29 cellular contexts compared by ENCODE assay signal in the genomic region with DNA sequence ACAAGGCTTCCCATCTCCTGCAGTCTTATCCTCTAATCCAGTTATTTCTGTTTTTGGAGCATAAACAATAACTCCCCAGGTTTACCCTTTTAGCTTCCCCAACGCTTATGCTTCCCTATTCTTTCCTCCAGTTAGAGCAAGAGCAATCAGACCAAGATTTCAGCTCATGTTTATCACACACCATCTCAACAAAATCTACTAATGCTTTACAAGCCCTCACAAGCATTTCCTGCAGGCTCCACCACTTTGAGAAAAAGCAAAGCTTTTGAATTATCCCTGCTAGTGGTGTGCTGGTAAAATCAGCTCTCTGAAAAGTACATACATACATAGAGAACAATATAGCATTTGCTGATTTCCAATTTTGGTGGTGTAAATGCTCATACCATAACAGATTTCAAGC.
"Had no signal": no experiment of that assay in that cellular context is flagged by ENCODE, and none has a peak within 500 bp of the region (broad histone marks: within the 10 kb centered on the region; RNA-seq: fewer than 3 reads in every experiment).

No MANE protein-coding gene starts in this region.

- H3K27me3 ChIP-seq: adrenal gland, MG63 had no signal

- H3K36me3 ChIP-seq: adrenal gland, MG63 had no signal

- H3K9me3 ChIP-seq: adrenal gland, MG63 had no signal

- ATAC-seq: activated naive CD4-positive, alpha-beta T cell treated with anti-CD3 and anti-CD28 coated beads, Interleukin-2, amount 50 U/mL, for 72 hours; activated T-cell treated with anti-CD3 and anti-CD28 coated beads, Interleukin-2, amount 50 U/mL, for 4 hours had no signal

- DNase-seq: activated B cell treated with CpG ODN at 0.5 μM for 24 hours; activated CD4-positive, alpha-beta memory T cell treated with anti-CD3 and anti-CD28 coated beads for 36 hours; activated CD4-positive, alpha-beta T cell treated with anti-CD3 and anti-CD28 coated beads for 4 hours; activated CD4-positive, alpha-beta T cell treated with anti-CD3 and anti-CD28 coated beads, Interleukin-2, amount 50 U/mL, for 1 hour; activated CD4-positive, CD25-positive, alpha-beta regulatory T cell treated with anti-CD3 and anti-CD28 coated beads, Interleukin-2, amount 50 U/mL, for 72 hours; activated CD8-positive, alpha-beta memory T cell treated with anti-CD3 and anti-CD28 coated beads, Interleukin-2, amount 50 U/mL, for 4 hours; activated gamma-delta T cell treated with Interleukin-2 at 50 U/mL for 16 hours; activated naive CD4-positive, alpha-beta T cell treated with anti-CD3 and anti-CD28 coated beads for 36 hours; activated T-cell treated with anti-CD3 and anti-CD28 coated beads for 4 hours; activated T-cell treated with anti-CD3 and anti-CD28 coated beads, Interleukin-2, amount 50 U/mL, for 4 hours; adrenal gland; anterior cingulate cortex; caudate nucleus; Karpas-422; KBM-7; MG63; NCI-H1048; NCI-H1105 treated with DMSO at 0.1 percent for 48 hours; NCI-H1436; NCI-H1694; NCI-H1930; NCI-H2081 treated with DMSO at 0.1 percent for 48 hours; NCI-H226; NCI-H446 treated with DMSO at 0.1 percent for 48 hours; NCI-H524; NCI-H69; Right ventricle myocardium superior had no signal

- H3K4me3 ChIP-seq: adrenal gland, MG63, SK-N-MC had no signal

- H3K27ac ChIP-seq: adrenal gland, SK-N-MC had no signal
